In genomic region chr10:79869439-79870097, GRCh38 we compare ENCODE assay signal across 11 cellular contexts. TPM values are rescaled to one million over a fixed set of nuclear protein-coding genes. Genes with fewer than 3 reads are reported as not detected.
DNase-seq lines count a peak whose midpoint lies in the region; ATAC-seq and TF ChIP-seq lines count a peak whose summit lies in the region.
"Not testable (repeated sequence)": the region's sequence is repeated elsewhere in the genome, so short reads cannot be mapped to it uniquely, and the experiment has no call there.
"Had no signal": no experiment of that assay in that cellular context is flagged by ENCODE, and none has a peak within 500 bp of the region (broad histone marks: within the 10 kb centered on the region; RNA-seq: fewer than 3 reads in every experiment).

No MANE protein-coding gene starts in this region.

- peak; percentile 70 for DNase-seq in NCI-H226
- DNase-seq in activated T-cell treated with anti-CD3 and anti-CD28 coated beads, Interleukin-2, amount 50 U/mL, for 4 hours: not testable (repeated sequence)
- peak in 2 of 4 donors; percentile 7 to 10 for DNase-seq in body of pancreas
- DNase-seq in fibroblast of the conjunctiva (ENCODE audit: low read depth): peak; percentile 0
- DNase-seq in kidney tubule cell (ENCODE audit: low spot score): peak; percentile 84
- DNase-seq in stimulated activated CD4-positive, alpha-beta T cell treated with anti-CD3 and anti-CD28 coated beads, Interleukin-15, amount 100 ng/mL, for 24 hours: peak; percentile 19

- not testable (repeated sequence) for H3K27me3 ChIP-seq in body of pancreas

- ATAC-seq in GM19351 (IDR thresholded peaks at IDR 0.05; ENCODE audit: unreplicated experiment) (peak; percentile 51), body of pancreas (peak; percentile 87)
- peak; percentile 67 to 71 for ATAC-seq in activated T-cell treated with anti-CD3 and anti-CD28 coated beads, Interleukin-2, amount 50 U/mL, for 4 hours

- intact Hi-C loops in body of pancreas (cut with DNase I): not testable (repeated sequence)

- H3K27me3 Mint-ChIP-seq in activated T-cell treated with anti-CD3 and anti-CD28 coated beads, Interleukin-2, amount 50 U/mL, for 4 hours (ENCODE audit: low read depth): not testable (repeated sequence)

- not testable (repeated sequence) for H3K4me1 Mint-ChIP-seq in activated T-cell treated with anti-CD3 and anti-CD28 coated beads, Interleukin-2, amount 50 U/mL, for 4 hours (ENCODE audit: low read depth)

- H3K36me3 Mint-ChIP-seq in activated T-cell treated with anti-CD3 and anti-CD28 coated beads, Interleukin-2, amount 50 U/mL, for 4 hours (ENCODE audit: insufficient read depth): not testable (repeated sequence)

- not testable (repeated sequence) for H3K36me3 ChIP-seq in body of pancreas (replicated peaks in 1 of 2; ENCODE audit: insufficient read depth in 1 of 2, low read depth in 2 of 2)

- H3K4me3 ChIP-seq in body of pancreas: not testable (repeated sequence)

- H3K9me3 Mint-ChIP-seq in activated T-cell treated with anti-CD3 and anti-CD28 coated beads, Interleukin-2, amount 50 U/mL, for 4 hours: not testable (repeated sequence)

- WGBS in body of pancreas, 2 donors: 25 to 26% methylated on average over 5 of the region's 5 CpGs

- not testable (repeated sequence) for H3K4me3 Mint-ChIP-seq in activated T-cell treated with anti-CD3 and anti-CD28 coated beads, Interleukin-2, amount 50 U/mL, for 4 hours

- TF ChIP-seq CTCF in body of pancreas (IDR thresholded peaks at IDR 0.05): not testable (repeated sequence)

- not testable (repeated sequence) for H3K27ac ChIP-seq in body of pancreas

- TF ChIP-seq POLR2A in body of pancreas (IDR thresholded peaks at IDR 0.05): not testable (repeated sequence)

- H3K9me3 ChIP-seq in body of pancreas: not testable (repeated sequence)

- H3K4me1 ChIP-seq in body of pancreas: not testable (repeated sequence)

RNA-seq across cellular contexts. Expression of gene NUTM2E, which starts 43.0 kb away (rescaled TPM):
- under 1 TPM; 0.08 to 0.19 (median 0.13) TPM for total RNA-seq in activated T-cell treated with anti-CD3 and anti-CD28 coated beads, Interleukin-2, amount 50 U/mL, for 4 hours
- 1 to 10 TPM in 1 of 2 donors, not detected in 1; 1.6 TPM for total RNA-seq in body of pancreas
- total RNA-seq: Caco-2, endothelial cell of umbilical vein, mesenteric fat pad, upper lobe of right lung had no signal
